ENCODE assay signal across 1 cellular context in the genomic region with DNA sequence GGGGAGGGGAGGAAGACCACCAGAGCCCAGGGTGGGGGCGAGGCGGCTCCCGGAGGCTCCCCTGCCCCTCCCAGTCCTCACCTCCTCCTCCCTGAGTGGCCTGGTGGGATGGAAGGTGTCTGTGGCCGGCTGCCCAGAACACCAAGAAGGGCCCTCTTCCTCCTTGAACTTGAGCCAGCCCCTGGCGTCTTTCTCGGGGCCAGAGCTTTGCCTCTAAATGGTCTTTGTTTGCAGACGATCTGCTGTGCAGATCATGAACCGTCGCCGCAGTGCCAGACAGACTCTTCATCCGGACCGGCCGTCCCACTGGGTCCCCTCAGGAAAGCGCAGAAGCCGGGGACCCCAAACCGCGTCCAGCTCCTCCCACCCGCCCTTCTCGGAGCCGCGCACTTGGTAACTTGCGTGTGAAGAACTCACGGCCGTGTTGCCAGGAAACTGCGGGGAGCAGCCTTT.
TF ChIP-seq lines count a peak whose summit lies in the region.

No MANE protein-coding gene starts in this region.

TF ChIP-seq in GM23338, 12 proteins besides CTCF, POLR2A, EP300 and RAD21 (continued from another document):
- TF ChIP-seq, protein P1, sequence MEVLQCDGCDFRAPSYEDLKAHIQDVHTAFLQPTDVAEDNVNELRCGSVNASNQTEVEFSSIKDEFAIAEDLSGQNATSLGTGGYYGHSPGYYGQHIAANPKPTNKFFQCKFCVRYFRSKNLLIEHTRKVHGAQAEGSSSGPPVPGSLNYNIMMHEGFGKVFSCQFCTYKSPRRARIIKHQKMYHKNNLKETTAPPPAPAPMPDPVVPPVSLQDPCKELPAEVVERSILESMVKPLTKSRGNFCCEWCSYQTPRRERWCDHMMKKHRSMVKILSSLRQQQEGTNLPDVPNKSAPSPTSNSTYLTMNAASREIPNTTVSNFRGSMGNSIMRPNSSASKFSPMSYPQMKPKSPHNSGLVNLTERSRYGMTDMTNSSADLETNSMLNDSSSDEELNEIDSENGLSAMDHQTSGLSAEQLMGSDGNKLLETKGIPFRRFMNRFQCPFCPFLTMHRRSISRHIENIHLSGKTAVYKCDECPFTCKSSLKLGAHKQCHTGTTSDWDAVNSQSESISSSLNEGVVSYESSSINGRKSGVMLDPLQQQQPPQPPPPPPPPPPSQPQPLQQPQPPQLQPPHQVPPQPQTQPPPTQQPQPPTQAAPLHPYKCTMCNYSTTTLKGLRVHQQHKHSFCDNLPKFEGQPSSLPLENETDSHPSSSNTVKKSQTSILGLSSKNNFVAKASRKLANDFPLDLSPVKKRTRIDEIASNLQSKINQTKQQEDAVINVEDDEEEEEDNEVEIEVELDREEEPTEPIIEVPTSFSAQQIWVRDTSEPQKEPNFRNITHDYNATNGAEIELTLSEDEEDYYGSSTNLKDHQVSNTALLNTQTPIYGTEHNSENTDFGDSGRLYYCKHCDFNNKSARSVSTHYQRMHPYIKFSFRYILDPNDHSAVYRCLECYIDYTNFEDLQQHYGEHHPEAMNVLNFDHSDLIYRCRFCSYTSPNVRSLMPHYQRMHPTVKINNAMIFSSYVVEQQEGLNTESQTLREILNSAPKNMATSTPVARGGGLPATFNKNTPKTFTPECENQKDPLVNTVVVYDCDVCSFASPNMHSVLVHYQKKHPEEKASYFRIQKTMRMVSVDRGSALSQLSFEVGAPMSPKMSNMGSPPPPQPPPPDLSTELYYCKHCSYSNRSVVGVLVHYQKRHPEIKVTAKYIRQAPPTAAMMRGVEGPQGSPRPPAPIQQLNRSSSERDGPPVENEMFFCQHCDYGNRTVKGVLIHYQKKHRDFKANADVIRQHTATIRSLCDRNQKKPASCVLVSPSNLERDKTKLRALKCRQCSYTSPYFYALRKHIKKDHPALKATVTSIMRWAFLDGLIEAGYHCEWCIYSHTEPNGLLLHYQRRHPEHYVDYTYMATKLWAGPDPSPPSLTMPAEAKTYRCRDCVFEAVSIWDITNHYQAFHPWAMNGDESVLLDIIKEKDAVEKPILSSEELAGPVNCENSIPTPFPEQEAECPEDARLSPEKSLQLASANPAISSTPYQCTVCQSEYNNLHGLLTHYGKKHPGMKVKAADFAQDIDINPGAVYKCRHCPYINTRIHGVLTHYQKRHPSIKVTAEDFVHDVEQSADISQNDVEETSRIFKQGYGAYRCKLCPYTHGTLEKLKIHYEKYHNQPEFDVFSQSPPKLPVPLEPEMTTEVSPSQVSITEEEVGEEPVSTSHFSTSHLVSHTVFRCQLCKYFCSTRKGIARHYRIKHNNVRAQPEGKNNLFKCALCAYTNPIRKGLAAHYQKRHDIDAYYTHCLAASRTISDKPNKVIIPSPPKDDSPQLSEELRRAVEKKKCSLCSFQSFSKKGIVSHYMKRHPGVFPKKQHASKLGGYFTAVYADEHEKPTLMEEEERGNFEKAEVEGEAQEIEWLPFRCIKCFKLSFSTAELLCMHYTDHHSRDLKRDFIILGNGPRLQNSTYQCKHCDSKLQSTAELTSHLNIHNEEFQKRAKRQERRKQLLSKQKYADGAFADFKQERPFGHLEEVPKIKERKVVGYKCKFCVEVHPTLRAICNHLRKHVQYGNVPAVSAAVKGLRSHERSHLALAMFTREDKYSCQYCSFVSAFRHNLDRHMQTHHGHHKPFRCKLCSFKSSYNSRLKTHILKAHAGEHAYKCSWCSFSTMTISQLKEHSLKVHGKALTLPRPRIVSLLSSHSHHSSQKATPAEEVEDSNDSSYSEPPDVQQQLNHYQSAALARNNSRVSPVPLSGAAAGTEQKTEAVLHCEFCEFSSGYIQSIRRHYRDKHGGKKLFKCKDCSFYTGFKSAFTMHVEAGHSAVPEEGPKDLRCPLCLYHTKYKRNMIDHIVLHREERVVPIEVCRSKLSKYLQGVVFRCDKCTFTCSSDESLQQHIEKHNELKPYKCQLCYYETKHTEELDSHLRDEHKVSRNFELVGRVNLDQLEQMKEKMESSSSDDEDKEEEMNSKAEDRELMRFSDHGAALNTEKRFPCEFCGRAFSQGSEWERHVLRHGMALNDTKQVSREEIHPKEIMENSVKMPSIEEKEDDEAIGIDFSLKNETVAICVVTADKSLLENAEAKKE (CRISPR knock-in tag; IDR thresholded peaks at IDR 0.05), result no peak
- TF ChIP-seq STAT1 (IDR thresholded peaks at IDR 0.05; ENCODE audit: unreplicated experiment) (no peak), EZH2phosphoT487 (IDR thresholded peaks at IDR 0.05; ENCODE audit: unreplicated experiment) (no peak), NANOG (IDR thresholded peaks at IDR 0.05; ENCODE audit: borderline replicate concordance) (no peak), JUNB (IDR thresholded peaks at IDR 0.05; ENCODE audit: unreplicated experiment) (no peak), ZNF114 (CRISPR knock-in tag; IDR thresholded peaks at IDR 0.05) (no peak), EZH2 (IDR thresholded peaks at IDR 0.05; ENCODE audit: low read depth, unreplicated experiment) (no peak), ZNF331 (CRISPR knock-in tag; IDR thresholded peaks at IDR 0.05; ENCODE audit: low read depth) (no peak)
- TF ChIP-seq, protein P2, sequence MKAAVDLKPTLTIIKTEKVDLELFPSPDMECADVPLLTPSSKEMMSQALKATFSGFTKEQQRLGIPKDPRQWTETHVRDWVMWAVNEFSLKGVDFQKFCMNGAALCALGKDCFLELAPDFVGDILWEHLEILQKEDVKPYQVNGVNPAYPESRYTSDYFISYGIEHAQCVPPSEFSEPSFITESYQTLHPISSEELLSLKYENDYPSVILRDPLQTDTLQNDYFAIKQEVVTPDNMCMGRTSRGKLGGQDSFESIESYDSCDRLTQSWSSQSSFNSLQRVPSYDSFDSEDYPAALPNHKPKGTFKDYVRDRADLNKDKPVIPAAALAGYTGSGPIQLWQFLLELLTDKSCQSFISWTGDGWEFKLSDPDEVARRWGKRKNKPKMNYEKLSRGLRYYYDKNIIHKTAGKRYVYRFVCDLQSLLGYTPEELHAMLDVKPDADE (IDR thresholded peaks at IDR 0.05), result no peak
